In genomic region chr14:59189822-59190368, GRCh38 we compare ENCODE assay signal across 1 cellular context.
A peak's percentile ranks its signal among the peaks of the same experiment; 100 is the strongest.
TF ChIP-seq lines count a peak whose summit lies in the region.

No MANE protein-coding gene starts in this region.

TF ChIP-seq in HEK293, 187 proteins besides CTCF, POLR2A, EP300 and RAD21 (continued from another document and continues in another):
- TF ChIP-seq ZNF664 (tag by site-specific recombination; IDR thresholded peaks at IDR 0.05) (no peak), TRIM28 (IDR thresholded peaks at IDR 0.05; ENCODE audit: borderline replicate concordance, low read length) (no peak), ELK4 (IDR thresholded peaks at IDR 0.05; ENCODE audit: borderline replicate concordance, low read depth, low read length) (no peak), INSM2 (tag by site-specific recombination; IDR thresholded peaks at IDR 0.05) (no peak), ZNF274 (IDR thresholded peaks at IDR 0.05; ENCODE audit: low read length) (no peak), ZNF274 (tag by site-specific recombination; IDR thresholded peaks at IDR 0.05; ENCODE audit: borderline replicate concordance) (no peak), ZNF23 (tag by site-specific recombination; IDR thresholded peaks at IDR 0.05; ENCODE audit: borderline replicate concordance) (no peak), ZBTB17 (tag by site-specific recombination; IDR thresholded peaks at IDR 0.05) (peak; percentile 79), ZNF202 (tag by site-specific recombination; IDR thresholded peaks at IDR 0.05; ENCODE audit: borderline replicate concordance) (no peak), ZSCAN16 (tag by site-specific recombination; IDR thresholded peaks at IDR 0.05) (no peak), ZNF2 (tag by site-specific recombination; IDR thresholded peaks at IDR 0.05) (0 out of 2 replicates have a peak, but pooled peaks have one; percentile 37), FEZF1 (tag by site-specific recombination; IDR thresholded peaks at IDR 0.05) (no peak), ZNF529 (tag by site-specific recombination; IDR thresholded peaks at IDR 0.05; ENCODE audit: insufficient replicate concordance) (no peak), ZNF513 (tag by site-specific recombination; IDR thresholded peaks at IDR 0.05) (no peak), ZNF654 (tag by site-specific recombination; IDR thresholded peaks at IDR 0.05; ENCODE audit: low read depth) (no peak), ZNF701 (tag by site-specific recombination; IDR thresholded peaks at IDR 0.05) (no peak), PBX3 (CRISPR knock-in tag; IDR thresholded peaks at IDR 0.05) (no peak), GFI1B (tag by site-specific recombination; IDR thresholded peaks at IDR 0.05) (no peak), ZNF560 (tag by site-specific recombination; IDR thresholded peaks at IDR 0.05; ENCODE audit: borderline replicate concordance) (no peak), ZNF155 (tag by site-specific recombination; IDR thresholded peaks at IDR 0.05) (no peak), ZNF174 (tag by site-specific recombination; IDR thresholded peaks at IDR 0.05) (no peak), PRDM2 (tag by site-specific recombination; IDR thresholded peaks at IDR 0.05; ENCODE audit: borderline replicate concordance) (no peak), ZBTB6 (tag by site-specific recombination; IDR thresholded peaks at IDR 0.05) (no peak), ZNF623 (tag by site-specific recombination; IDR thresholded peaks at IDR 0.05) (no peak), ZBTB49 (tag by site-specific recombination; IDR thresholded peaks at IDR 0.05; ENCODE audit: low read depth) (no peak), ZNF341 (tag by site-specific recombination; IDR thresholded peaks at IDR 0.05; ENCODE audit: low read depth) (peak; percentile 66), KLF10 (tag by site-specific recombination; IDR thresholded peaks at IDR 0.05) (peak; percentile 84), ZNF561 (tag by site-specific recombination; IDR thresholded peaks at IDR 0.05; ENCODE audit: borderline replicate concordance) (no peak), ZNF510 (tag by site-specific recombination; IDR thresholded peaks at IDR 0.05; ENCODE audit: insufficient replicate concordance) (no peak), ZNF518A (tag by site-specific recombination; conservative IDR thresholded peaks at IDR 0.05; ENCODE audit: low read depth) (no peak), PRDM6 (tag by site-specific recombination; IDR thresholded peaks at IDR 0.05) (no peak), ZNF791 (tag by site-specific recombination; IDR thresholded peaks at IDR 0.05) (no peak), MYNN (tag by site-specific recombination; IDR thresholded peaks at IDR 0.05; ENCODE audit: borderline replicate concordance) (no peak; the same call in 1 of the 2 replicates), ZSCAN30 (tag by site-specific recombination; IDR thresholded peaks at IDR 0.05) (no peak), ZNF530 (tag by site-specific recombination; IDR thresholded peaks at IDR 0.05; ENCODE audit: low read depth) (no peak), ZNF792 (tag by site-specific recombination; IDR thresholded peaks at IDR 0.05) (no peak), ZNF211 (tag by site-specific recombination; IDR thresholded peaks at IDR 0.05; ENCODE audit: low read depth) (no peak)
